12 cellular contexts compared by ENCODE assay signal in the genomic region with DNA sequence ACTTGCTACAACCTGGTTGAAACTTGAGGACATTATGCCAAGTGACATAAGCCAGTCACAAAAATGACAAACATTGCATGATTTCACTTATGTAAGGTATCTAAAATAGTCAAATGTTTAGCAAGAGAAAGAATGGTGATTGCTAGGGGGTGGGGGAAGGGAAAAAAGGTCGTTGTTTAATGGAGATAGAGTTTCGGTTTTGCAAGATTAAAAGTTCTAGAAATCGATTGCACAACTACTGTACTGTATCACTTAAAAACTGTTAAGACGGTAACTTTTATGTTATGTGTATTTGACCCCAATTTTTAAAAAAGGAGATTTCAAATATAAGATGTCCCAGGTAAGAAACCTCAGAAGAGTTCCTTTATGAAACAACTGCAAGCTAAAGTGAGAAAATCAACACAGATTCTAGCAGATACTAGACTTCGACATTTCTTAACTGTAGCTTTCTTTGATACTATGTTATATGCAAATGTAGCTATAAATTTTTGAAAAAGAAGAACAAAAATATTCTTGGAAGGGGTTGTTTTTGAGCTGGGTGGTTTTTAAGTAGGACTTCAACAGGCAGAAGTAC. TPM values are rescaled to one million over a fixed set of nuclear protein-coding genes. Genes with fewer than 3 reads are reported as not detected.
DNase-seq lines count a peak whose midpoint lies in the region; ATAC-seq and TF ChIP-seq lines count a peak whose summit lies in the region.
"Had no signal": no experiment of that assay in that cellular context is flagged by ENCODE, and none has a peak within 500 bp of the region (broad histone marks: within the 10 kb centered on the region; RNA-seq: fewer than 3 reads in every experiment).

No MANE protein-coding gene starts in this region.

- peaks cover 2% of the 10 kb centered on the region for H3K27me3 Mint-ChIP-seq in activated CD4-positive, alpha-beta T cell treated with anti-CD3 and anti-CD28 coated beads, Interleukin-2, amount 10 ng/mL, durations not matched to agents 7 days and 5 days
- peaks cover 0 to 4% (median 0%) of the 10 kb centered on the region in 5 donors for H3K27me3 Mint-ChIP-seq in naive thymus-derived CD4-positive, alpha-beta T cell

- TF ChIP-seq CTCF in KMS-11 (conservative IDR thresholded peaks at IDR 0.05; ENCODE audit: low read depth, low read length) (no peak), WERI-Rb-1 (IDR thresholded peaks at IDR 0.05; ENCODE audit: low read depth, low read length) (no peak)

- H2AFZ ChIP-seq in KMS-11 (ENCODE audit: low read depth): peak overlapping the region; percentile 11; the same call in 1 of the 2 replicates

- no peaks in the 10 kb centered on the region for H4K20me1 ChIP-seq in KMS-11 (ENCODE audit: insufficient read depth)

- intact Hi-C loops in naive thymus-derived CD4-positive, alpha-beta T cell (cut with micrococcal nuclease): no loop called here

- peak overlapping the region; percentile 47 for H3K4me2 ChIP-seq in KMS-11

- peak overlapping the region; percentile 23 for H3K4me3 Mint-ChIP-seq in activated CD4-positive, alpha-beta T cell treated with anti-CD3 and anti-CD28 coated beads, Interleukin-2, amount 10 ng/mL, durations not matched to agents 7 days and 5 days
- H3K4me3 Mint-ChIP-seq in naive thymus-derived CD4-positive, alpha-beta T cell: peak overlapping the region in 9 of 10 donors; percentile 33 to 70 (median 53)
- H3K4me3 Mint-ChIP-seq: naive B cell had no signal

- H3K4me1 Mint-ChIP-seq in activated CD4-positive, alpha-beta T cell treated with anti-CD3 and anti-CD28 coated beads, Interleukin-2, amount 10 ng/mL, durations not matched to agents 7 days and 5 days: peaks cover 25% of the 10 kb centered on the region
- peaks cover 7 to 34% (median 20%) of the 10 kb centered on the region in 7 donors for H3K4me1 Mint-ChIP-seq in naive thymus-derived CD4-positive, alpha-beta T cell

- ATAC-seq in naive thymus-derived CD4-positive, alpha-beta T cell: no peak
- ATAC-seq in GM19395 (IDR thresholded peaks at IDR 0.05; ENCODE audit: unreplicated experiment): no peak

- POLR2A ChIA-PET in activated CD4-positive, alpha-beta T cell treated with anti-CD3 and anti-CD28 coated beads, Interleukin-2, amount 10 ng/mL, durations not matched to agents 7 days and 5 days (lab: Charles Lee): no interaction called here
- POLR2A ChIA-PET in naive thymus-derived CD4-positive, alpha-beta T cell (lab: Charles Lee): no interaction called here

- H3K9me3 ChIP-seq in WERI-Rb-1 (ENCODE audit: severe bottlenecking): no peaks in the 10 kb centered on the region
- no peaks in the 10 kb centered on the region for H3K9me3 ChIP-seq in naive thymus-derived CD4-positive, alpha-beta T cell (ENCODE audit: control insufficient read depth in 2 of 3, low read length in 3 of 3)
- H3K9me3 ChIP-seq: tibial nerve had no signal

- peak overlapping the region; percentile 68 for H3K27ac Mint-ChIP-seq in activated CD4-positive, alpha-beta T cell treated with anti-CD3 and anti-CD28 coated beads, Interleukin-2, amount 10 ng/mL, durations not matched to agents 7 days and 5 days
- H3K27ac Mint-ChIP-seq in naive thymus-derived CD4-positive, alpha-beta T cell: peak overlapping the region in 8 of 9 donors; percentile 28 to 83 (median 76)

- peaks cover 22% of the 10 kb centered on the region for H3K4me1 ChIP-seq in KMS-11 (ENCODE audit: low read depth, poor library complexity, severe bottlenecking)
- peaks cover 8 to 14% of the 10 kb centered on the region in 2 donors for H3K4me1 ChIP-seq in naive thymus-derived CD4-positive, alpha-beta T cell (ENCODE audit: control insufficient read depth in 2 of 2, insufficient read depth in 2 of 2, low read length in 2 of 2)

- H3K79me2 ChIP-seq in KMS-11 (ENCODE audit: insufficient read depth, low read depth): no peaks in the 10 kb centered on the region

- H3K4me3 ChIP-seq in KMS-11 (IDR thresholded peaks at IDR 0.05; ENCODE audit: insufficient read depth, low read depth, low read length): no peak overlapping the region
- H3K4me3 ChIP-seq in WERI-Rb-1 (ENCODE audit: low read depth, low read length): no peak overlapping the region
- H3K4me3 ChIP-seq in naive thymus-derived CD4-positive, alpha-beta T cell (ENCODE audit: low read length): no peak overlapping the region
- H3K4me3 ChIP-seq: tibial nerve had no signal

- peaks cover 34% of the 10 kb centered on the region; the same call in 1 of the 2 replicates for H3K27me3 ChIP-seq in KMS-11 (ENCODE audit: insufficient read depth, low read depth)
- no peaks in the 10 kb centered on the region for H3K27me3 ChIP-seq in WERI-Rb-1 (ENCODE audit: insufficient read depth, low read depth, severe bottlenecking)
- H3K27me3 ChIP-seq in naive thymus-derived CD4-positive, alpha-beta T cell (ENCODE audit: control insufficient read depth in 2 of 2, insufficient read depth in 2 of 2, low read length in 2 of 2): no peaks in the 10 kb centered on the region
- H3K27me3 ChIP-seq: tibial nerve had no signal

- no peaks in the 10 kb centered on the region for H3K9me3 Mint-ChIP-seq in activated CD4-positive, alpha-beta T cell treated with anti-CD3 and anti-CD28 coated beads, Interleukin-2, amount 10 ng/mL, durations not matched to agents 7 days and 5 days
- no peaks in the 10 kb centered on the region for H3K9me3 Mint-ChIP-seq in naive thymus-derived CD4-positive, alpha-beta T cell
- H3K9me3 Mint-ChIP-seq: naive B cell had no signal

- CTCF ChIA-PET in activated CD4-positive, alpha-beta T cell treated with anti-CD3 and anti-CD28 coated beads, Interleukin-2, amount 10 ng/mL, durations not matched to agents 7 days and 5 days (lab: Charles Lee): interaction anchor here (0.9 kb wide), 1 partner anchor 23 kb away, joined by 4 read pairs; no protein-coding TSS in a partner anchor
- CTCF ChIA-PET in naive thymus-derived CD4-positive, alpha-beta T cell (lab: Charles Lee): interaction anchor here (1.5 kb wide), 1 partner anchor 79 kb away, joined by 6 read pairs; no protein-coding TSS in a partner anchor

- no peak for DNase-seq in activated CD4-positive, alpha-beta T cell treated with anti-CD3 and anti-CD28 coated beads, Interleukin-2, amount 10 ng/mL, durations not matched to agents 7 days and 5 days
- no peak for DNase-seq in activated CD4-positive, alpha-beta T cell treated with anti-CD3 and anti-CD28 coated beads, Interleukin-2, amount 50 U/mL, for 1 hour
- no peak for DNase-seq in WERI-Rb-1
- DNase-seq in naive thymus-derived CD4-positive, alpha-beta T cell: no peak
- no peak for DNase-seq in iPS-NIHi11 (ENCODE audit: low spot score)
- DNase-seq in glomerular visceral epithelial cell (ENCODE audit: extremely low spot score): no peak
- DNase-seq: cortex of kidney, DND-41, naive B cell had no signal

- H3K36me3 Mint-ChIP-seq in activated CD4-positive, alpha-beta T cell treated with anti-CD3 and anti-CD28 coated beads, Interleukin-2, amount 10 ng/mL, durations not matched to agents 7 days and 5 days (ENCODE audit: low read depth): no peaks in the 10 kb centered on the region
- H3K36me3 Mint-ChIP-seq in naive thymus-derived CD4-positive, alpha-beta T cell: no peaks in the 10 kb centered on the region
- H3K36me3 Mint-ChIP-seq: naive B cell had no signal

- no peak overlapping the region for H3K27ac ChIP-seq in KMS-11
- peak overlapping the region; percentile 24 for H3K27ac ChIP-seq in WERI-Rb-1
- H3K27ac ChIP-seq in naive thymus-derived CD4-positive, alpha-beta T cell (ENCODE audit: low read depth, low read length): no peak overlapping the region

- no peaks in the 10 kb centered on the region for H3K36me3 ChIP-seq in KMS-11 (ENCODE audit: insufficient read depth)
- no peaks in the 10 kb centered on the region for H3K36me3 ChIP-seq in WERI-Rb-1
- no peaks in the 10 kb centered on the region for H3K36me3 ChIP-seq in naive thymus-derived CD4-positive, alpha-beta T cell (ENCODE audit: control insufficient read depth in 2 of 3, insufficient read depth in 3 of 3, low read length in 3 of 3)
- H3K36me3 ChIP-seq: tibial nerve had no signal

- no peak overlapping the region for H3K9ac ChIP-seq in KMS-11

RNA-seq across cellular contexts. Expression of gene MEOX1, which starts 5.9 kb away (rescaled TPM):
- total RNA-seq in activated CD4-positive, alpha-beta T cell treated with anti-CD3 and anti-CD28 coated beads, Interleukin-2, amount 10 ng/mL, durations not matched to agents 7 days and 5 days: 1 to 10 TPM; 5.1 to 6.6 TPM
- 1 to 10 TPM in 1 of 5 experiments, under 1 TPM in 4; 0.37 to 2.5 (median 0.54) TPM for total RNA-seq in naive thymus-derived CD4-positive, alpha-beta T cell
- 1 to 10 TPM in 1 of 2 donors, under 1 TPM in 1; 0.40 to 1.5 TPM for polyA plus RNA-seq in naive thymus-derived CD4-positive, alpha-beta T cell
